Comparison of ENCODE assay signal across 1 cellular context in the genomic region with DNA sequence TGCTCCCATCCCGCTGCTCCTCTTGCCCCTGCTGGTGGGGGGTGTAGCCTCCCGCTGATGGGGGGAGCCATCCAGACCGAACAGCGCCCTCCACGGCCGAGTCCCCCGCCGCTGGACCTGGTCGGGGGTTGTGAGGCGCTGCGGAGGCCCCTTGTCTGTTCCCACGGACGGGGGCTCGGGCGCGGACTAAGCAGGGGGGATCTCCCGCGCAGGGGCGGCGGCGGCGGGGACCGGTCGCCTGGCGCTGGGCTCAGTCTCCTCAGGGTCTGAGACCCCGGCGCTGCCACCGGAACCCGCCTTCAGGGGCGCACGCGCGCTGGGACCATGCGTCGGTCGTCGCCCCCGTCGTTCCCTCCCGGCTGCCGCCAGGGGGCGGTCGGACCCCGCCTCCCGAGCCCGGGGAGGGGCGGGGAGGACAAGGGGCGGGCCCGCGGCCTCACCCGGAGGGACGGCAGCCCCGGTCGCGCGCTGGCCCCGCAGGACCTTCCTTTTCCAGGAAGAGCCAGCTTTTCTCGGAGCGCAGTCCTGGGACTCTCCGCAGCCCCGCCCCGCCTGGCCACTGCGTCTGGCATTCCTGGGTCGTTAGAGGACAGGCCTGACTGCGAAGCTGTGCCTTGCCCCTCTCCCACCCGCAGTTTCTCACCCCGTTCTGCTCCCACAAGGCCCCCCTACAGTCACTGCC.
TF ChIP-seq lines count a peak whose summit lies in the region.

No MANE protein-coding gene starts in this region.

TF ChIP-seq in HepG2, 621 proteins besides CTCF, POLR2A, EP300 and RAD21 (continued from another document and continues in another):
- TF ChIP-seq, protein P1, sequence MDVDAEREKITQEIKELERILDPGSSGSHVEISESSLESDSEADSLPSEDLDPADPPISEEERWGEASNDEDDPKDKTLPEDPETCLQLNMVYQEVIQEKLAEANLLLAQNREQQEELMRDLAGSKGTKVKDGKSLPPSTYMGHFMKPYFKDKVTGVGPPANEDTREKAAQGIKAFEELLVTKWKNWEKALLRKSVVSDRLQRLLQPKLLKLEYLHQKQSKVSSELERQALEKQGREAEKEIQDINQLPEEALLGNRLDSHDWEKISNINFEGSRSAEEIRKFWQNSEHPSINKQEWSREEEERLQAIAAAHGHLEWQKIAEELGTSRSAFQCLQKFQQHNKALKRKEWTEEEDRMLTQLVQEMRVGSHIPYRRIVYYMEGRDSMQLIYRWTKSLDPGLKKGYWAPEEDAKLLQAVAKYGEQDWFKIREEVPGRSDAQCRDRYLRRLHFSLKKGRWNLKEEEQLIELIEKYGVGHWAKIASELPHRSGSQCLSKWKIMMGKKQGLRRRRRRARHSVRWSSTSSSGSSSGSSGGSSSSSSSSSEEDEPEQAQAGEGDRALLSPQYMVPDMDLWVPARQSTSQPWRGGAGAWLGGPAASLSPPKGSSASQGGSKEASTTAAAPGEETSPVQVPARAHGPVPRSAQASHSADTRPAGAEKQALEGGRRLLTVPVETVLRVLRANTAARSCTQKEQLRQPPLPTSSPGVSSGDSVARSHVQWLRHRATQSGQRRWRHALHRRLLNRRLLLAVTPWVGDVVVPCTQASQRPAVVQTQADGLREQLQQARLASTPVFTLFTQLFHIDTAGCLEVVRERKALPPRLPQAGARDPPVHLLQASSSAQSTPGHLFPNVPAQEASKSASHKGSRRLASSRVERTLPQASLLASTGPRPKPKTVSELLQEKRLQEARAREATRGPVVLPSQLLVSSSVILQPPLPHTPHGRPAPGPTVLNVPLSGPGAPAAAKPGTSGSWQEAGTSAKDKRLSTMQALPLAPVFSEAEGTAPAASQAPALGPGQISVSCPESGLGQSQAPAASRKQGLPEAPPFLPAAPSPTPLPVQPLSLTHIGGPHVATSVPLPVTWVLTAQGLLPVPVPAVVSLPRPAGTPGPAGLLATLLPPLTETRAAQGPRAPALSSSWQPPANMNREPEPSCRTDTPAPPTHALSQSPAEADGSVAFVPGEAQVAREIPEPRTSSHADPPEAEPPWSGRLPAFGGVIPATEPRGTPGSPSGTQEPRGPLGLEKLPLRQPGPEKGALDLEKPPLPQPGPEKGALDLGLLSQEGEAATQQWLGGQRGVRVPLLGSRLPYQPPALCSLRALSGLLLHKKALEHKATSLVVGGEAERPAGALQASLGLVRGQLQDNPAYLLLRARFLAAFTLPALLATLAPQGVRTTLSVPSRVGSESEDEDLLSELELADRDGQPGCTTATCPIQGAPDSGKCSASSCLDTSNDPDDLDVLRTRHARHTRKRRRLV (CRISPR knock-in tag; IDR thresholded peaks at IDR 0.05), result no peak
- no peak for TF ChIP-seq FOXA1 (IDR thresholded peaks at IDR 0.05)
- TF ChIP-seq FOXA1 (CRISPR knock-in tag; IDR thresholded peaks at IDR 0.05), result no peak
- TF ChIP-seq SP5 (CRISPR knock-in tag; IDR thresholded peaks at IDR 0.05; ENCODE audit: borderline replicate concordance, low read depth), result peak; percentile 70; the same call in 1 of the 2 replicates
- no peak for TF ChIP-seq GTF2F1 (IDR thresholded peaks at IDR 0.05; ENCODE audit: low read length)
- TF ChIP-seq KDM5B (CRISPR knock-in tag; IDR thresholded peaks at IDR 0.05; ENCODE audit: borderline replicate concordance), result peak; percentile 75; the same call in 1 of the 2 replicates
- TF ChIP-seq MEIS1 (CRISPR knock-in tag; IDR thresholded peaks at IDR 0.05; ENCODE audit: borderline replicate concordance), result no peak
- peak; percentile 88; the same call in 1 of the 2 replicates for TF ChIP-seq ZFP90 (CRISPR knock-in tag; IDR thresholded peaks at IDR 0.05; ENCODE audit: borderline replicate concordance)
- TF ChIP-seq AHDC1 (CRISPR knock-in tag; IDR thresholded peaks at IDR 0.05; ENCODE audit: borderline replicate concordance), result no peak
- TF ChIP-seq GFI1 (CRISPR knock-in tag; IDR thresholded peaks at IDR 0.05; ENCODE audit: borderline replicate concordance), result no peak
- no peak for TF ChIP-seq KDM1A (CRISPR knock-in tag; IDR thresholded peaks at IDR 0.05)
- TF ChIP-seq SIN3A (IDR thresholded peaks at IDR 0.05; ENCODE audit: borderline replicate concordance, low read depth, low read length), result peak; percentile 41; the same call in 1 of the 2 replicates
- TF ChIP-seq, protein P2, sequence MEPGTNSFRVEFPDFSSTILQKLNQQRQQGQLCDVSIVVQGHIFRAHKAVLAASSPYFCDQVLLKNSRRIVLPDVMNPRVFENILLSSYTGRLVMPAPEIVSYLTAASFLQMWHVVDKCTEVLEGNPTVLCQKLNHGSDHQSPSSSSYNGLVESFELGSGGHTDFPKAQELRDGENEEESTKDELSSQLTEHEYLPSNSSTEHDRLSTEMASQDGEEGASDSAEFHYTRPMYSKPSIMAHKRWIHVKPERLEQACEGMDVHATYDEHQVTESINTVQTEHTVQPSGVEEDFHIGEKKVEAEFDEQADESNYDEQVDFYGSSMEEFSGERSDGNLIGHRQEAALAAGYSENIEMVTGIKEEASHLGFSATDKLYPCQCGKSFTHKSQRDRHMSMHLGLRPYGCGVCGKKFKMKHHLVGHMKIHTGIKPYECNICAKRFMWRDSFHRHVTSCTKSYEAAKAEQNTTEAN (CRISPR knock-in tag; conservative IDR thresholded peaks at IDR 0.05), result 0 out of 2 replicates have a peak, but pooled peaks have one; percentile 16
- TF ChIP-seq ZNF713 (CRISPR knock-in tag; IDR thresholded peaks at IDR 0.05), result no peak
- no peak for TF ChIP-seq CREM (IDR thresholded peaks at IDR 0.05)
- no peak for TF ChIP-seq CREM (CRISPR knock-in tag; IDR thresholded peaks at IDR 0.05)
- TF ChIP-seq HIVEP1 (CRISPR knock-in tag; IDR thresholded peaks at IDR 0.05), result no peak
- TF ChIP-seq KDM3A (CRISPR knock-in tag; IDR thresholded peaks at IDR 0.05; ENCODE audit: low read depth), result no peak
- TF ChIP-seq, protein P3, sequence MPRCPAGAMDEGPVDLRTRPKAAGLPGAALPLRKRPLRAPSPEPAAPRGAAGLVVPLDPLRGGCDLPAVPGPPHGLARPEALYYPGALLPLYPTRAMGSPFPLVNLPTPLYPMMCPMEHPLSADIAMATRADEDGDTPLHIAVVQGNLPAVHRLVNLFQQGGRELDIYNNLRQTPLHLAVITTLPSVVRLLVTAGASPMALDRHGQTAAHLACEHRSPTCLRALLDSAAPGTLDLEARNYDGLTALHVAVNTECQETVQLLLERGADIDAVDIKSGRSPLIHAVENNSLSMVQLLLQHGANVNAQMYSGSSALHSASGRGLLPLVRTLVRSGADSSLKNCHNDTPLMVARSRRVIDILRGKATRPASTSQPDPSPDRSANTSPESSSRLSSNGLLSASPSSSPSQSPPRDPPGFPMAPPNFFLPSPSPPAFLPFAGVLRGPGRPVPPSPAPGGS (CRISPR knock-in tag; IDR thresholded peaks at IDR 0.05), result peak; percentile 52; the same call in 1 of the 2 replicates
- 0 out of 2 replicates have a peak, but pooled peaks have one; percentile 46 for TF ChIP-seq ATF7-NPFF (CRISPR knock-in tag; IDR thresholded peaks at IDR 0.05; ENCODE audit: low read depth)
- TF ChIP-seq ZNF577 (CRISPR knock-in tag; IDR thresholded peaks at IDR 0.05; ENCODE audit: borderline replicate concordance, low read depth), result no peak
- no peak for TF ChIP-seq RNF2 (conservative IDR thresholded peaks at IDR 0.05; ENCODE audit: low read depth)
- no peak for TF ChIP-seq MIER2 (CRISPR knock-in tag; IDR thresholded peaks at IDR 0.05)
- no peak for TF ChIP-seq ZNF570 (CRISPR knock-in tag; IDR thresholded peaks at IDR 0.05; ENCODE audit: borderline replicate concordance)
- no peak for TF ChIP-seq HOXA7 (CRISPR knock-in tag; IDR thresholded peaks at IDR 0.05)
- no peak for TF ChIP-seq ZNF383 (CRISPR knock-in tag; IDR thresholded peaks at IDR 0.05; ENCODE audit: borderline replicate concordance)
- no peak; the same call in 1 of the 2 replicates for TF ChIP-seq ZNF724P (CRISPR knock-in tag; IDR thresholded peaks at IDR 0.05; ENCODE audit: borderline replicate concordance)
- TF ChIP-seq ZBTB21 (CRISPR knock-in tag; IDR thresholded peaks at IDR 0.05), result no peak
- TF ChIP-seq PAWR (CRISPR knock-in tag; IDR thresholded peaks at IDR 0.05; ENCODE audit: borderline replicate concordance), result no peak
- no peak for TF ChIP-seq HOXD1 (CRISPR knock-in tag; IDR thresholded peaks at IDR 0.05)
- no peak for TF ChIP-seq ATF1 (CRISPR knock-in tag; IDR thresholded peaks at IDR 0.05)
- no peak for TF ChIP-seq ZBTB1 (CRISPR knock-in tag; IDR thresholded peaks at IDR 0.05; ENCODE audit: borderline replicate concordance)
- no peak; the same call in 1 of the 2 replicates for TF ChIP-seq ZNF580 (CRISPR knock-in tag; IDR thresholded peaks at IDR 0.05; ENCODE audit: borderline replicate concordance, low read depth)
- TF ChIP-seq PLRG1 (conservative IDR thresholded peaks at IDR 0.05), result no peak
- no peak for TF ChIP-seq ZSCAN12 (CRISPR knock-in tag; IDR thresholded peaks at IDR 0.05)
- TF ChIP-seq GATA4 (IDR thresholded peaks at IDR 0.05; ENCODE audit: borderline replicate concordance, low read depth), result peak; percentile 43; the same call in 1 of the 2 replicates
- TF ChIP-seq ZBTB44 (CRISPR knock-in tag; IDR thresholded peaks at IDR 0.05), result no peak
- TF ChIP-seq PHF20 (CRISPR knock-in tag; IDR thresholded peaks at IDR 0.05), result peak; percentile 58; the same call in 1 of the 2 replicates
- no peak for TF ChIP-seq CC2D1A (CRISPR knock-in tag; IDR thresholded peaks at IDR 0.05)
- no peak for TF ChIP-seq TFAP4 (IDR thresholded peaks at IDR 0.05; ENCODE audit: borderline replicate concordance, low read depth)
- TF ChIP-seq STAT5B (CRISPR knock-in tag; IDR thresholded peaks at IDR 0.05), result no peak
- no peak for TF ChIP-seq ZNF672 (CRISPR knock-in tag; IDR thresholded peaks at IDR 0.05)
- no peak for TF ChIP-seq ZNF605 (CRISPR knock-in tag; IDR thresholded peaks at IDR 0.05)
- no peak; the same call in 1 of the 2 replicates for TF ChIP-seq ADNP (CRISPR knock-in tag; IDR thresholded peaks at IDR 0.05)
- no peak for TF ChIP-seq PBX3 (CRISPR knock-in tag; IDR thresholded peaks at IDR 0.05; ENCODE audit: borderline replicate concordance)
- no peak for TF ChIP-seq KAT7 (CRISPR knock-in tag; IDR thresholded peaks at IDR 0.05; ENCODE audit: borderline replicate concordance)
- TF ChIP-seq MTA1 (CRISPR knock-in tag; IDR thresholded peaks at IDR 0.05; ENCODE audit: borderline replicate concordance), result peak; percentile 80
- TF ChIP-seq ZNF496 (CRISPR knock-in tag; IDR thresholded peaks at IDR 0.05; ENCODE audit: insufficient replicate concordance), result no peak
- no peak for TF ChIP-seq ZNF7 (CRISPR knock-in tag; IDR thresholded peaks at IDR 0.05)
